Comparison of ENCODE assay signal across 8 cellular contexts in genomic region chr2:154697422-154698237, GRCh38. TPM values are rescaled to one million over a fixed set of nuclear protein-coding genes. Genes with fewer than 3 reads are reported as not detected.
DNase-seq lines count a peak whose midpoint lies in the region; ATAC-seq, FAIRE-seq and TF ChIP-seq lines count a peak whose summit lies in the region.

No MANE protein-coding gene starts in this region.

- DNase-seq in COLO668 (lab: John Stamatoyannopoulos, UW; ENCODE audit: unreplicated experiment): peak; percentile 69
- DNase-seq in NCI-H345 (lab: John Stamatoyannopoulos, UW): peak; percentile 66
- peak; percentile 0 to 6 for DNase-seq in fibroblast of lung (ENCODE audit: low read depth in 2 of 2)
- no peak for DNase-seq in GM12892 (ENCODE audit: insufficient read length)
- DNase-seq in effector CD4-positive, alpha-beta T cell: no peak

- H2AFZ ChIP-seq in fibroblast of lung (ENCODE audit: low read length): no peak overlapping the region
- H2AFZ ChIP-seq in neuron (ENCODE audit: low read depth, low read length): peak overlapping the region; percentile 35

- ATAC-seq in HG03108 (IDR thresholded peaks at IDR 0.05; ENCODE audit: unreplicated experiment): no peak
- no peak for ATAC-seq in HG03457 (IDR thresholded peaks at IDR 0.05; ENCODE audit: unreplicated experiment)

- TF ChIP-seq CTCF in fibroblast of lung (conservative IDR thresholded peaks at IDR 0.05 in 1 of 2, IDR thresholded peaks at IDR 0.05 in 1 of 2; ENCODE audit: low read depth in 1 of 2, low read length in 2 of 2): no peak

- FAIRE-seq in GM12892 (lab: Jason Lieb, UNC): no peak

- no peaks in the 10 kb centered on the region for H3K27me3 ChIP-seq in fibroblast of lung (ENCODE audit: control insufficient read depth, insufficient read depth, low read length)
- H3K27me3 ChIP-seq in neuron (ENCODE audit: insufficient read depth, low read length): peaks cover 31% of the 10 kb centered on the region

- no peaks in the 10 kb centered on the region for H3K9me3 ChIP-seq in fibroblast of lung (ENCODE audit: control insufficient read depth, insufficient read depth, low read depth, low read length)
- no peaks in the 10 kb centered on the region for H3K9me3 ChIP-seq in neuron (ENCODE audit: low read length)

- H3K27ac ChIP-seq in fibroblast of lung (ENCODE audit: insufficient read depth, low read length): no peak overlapping the region

- H3K9ac ChIP-seq in fibroblast of lung (ENCODE audit: insufficient read depth, low read length): no peak overlapping the region

- H3K4me2 ChIP-seq in fibroblast of lung (ENCODE audit: extremely low read depth, insufficient read depth, low read length): no peak overlapping the region

- H3K36me3 ChIP-seq in fibroblast of lung (ENCODE audit: control insufficient read depth, insufficient read depth, low read length) (no peaks in the 10 kb centered on the region), neuron (ENCODE audit: insufficient read depth, low read length) (no peaks in the 10 kb centered on the region)

- H4K20me1 ChIP-seq in fibroblast of lung (ENCODE audit: control insufficient read depth, extremely low read depth, insufficient read depth, low read length): no peaks in the 10 kb centered on the region

- H3K79me2 ChIP-seq in fibroblast of lung (ENCODE audit: control insufficient read depth, insufficient read depth, low read length): no peaks in the 10 kb centered on the region

- no peak for TF ChIP-seq POLR2A in GM12892 (IDR thresholded peaks at IDR 0.05; ENCODE audit: low read depth, low read length)

- H3K4me1 ChIP-seq in fibroblast of lung (ENCODE audit: control insufficient read depth, extremely low read depth, insufficient read depth, low read length) (no peaks in the 10 kb centered on the region), neuron (ENCODE audit: insufficient read depth, low read length) (peaks cover 7% of the 10 kb centered on the region)

- H3K4me3 ChIP-seq in fibroblast of lung (replicated peaks in 1 of 4; ENCODE audit: control extremely low read depth in 1 of 4, insufficient read depth in 1 of 4, low read depth in 3 of 4, low read length in 4 of 4) (peak overlapping the region in 1 of 4 experiments; percentile 4), neuron (ENCODE audit: low read length) (peak overlapping the region; percentile 36)

RNA-seq across cellular contexts. Expression of gene KCNJ3, which starts 0.9 kb away (rescaled TPM):
- total RNA-seq in fibroblast of lung: not detected in 2 replicates
- polyA plus RNA-seq in fibroblast of lung: not detected in 2 replicates
- polyA plus RNA-seq in fibroblast of lung (2012): not detected in 2 replicates
- not detected in 2 replicates for polyA minus RNA-seq in fibroblast of lung (ENCODE audit: low replicate concordance)
- not detected for polyA plus RNA-seq in GM12892 (2012; ENCODE audit: missing spikeins)

Comparison
In these comparisons a context has a peak if more than half of its experiments do, and no peak if none do; other contexts are left out.
1. DNase-seq: peak in COLO668 (single experiment), NCI-H345 (single experiment) and fibroblast of lung (2 of 2); none in GM12892 (single experiment) and effector CD4-positive, alpha-beta T cell (single experiment).